Comparison of ENCODE assay signal across 8 cellular contexts in genomic region chr1:68231627-68232303, GRCh38.
A peak's percentile ranks its signal among the peaks of the same experiment; 100 is the strongest.
DNase-seq lines count a peak whose midpoint lies in the region; TF ChIP-seq lines count a peak whose summit lies in the region.

No MANE protein-coding gene starts in this region.

- in situ Hi-C loops in astrocyte of the cerebellum (cut with HindIII; ENCODE audit: low sequenced_read_pairs), result no loop called here

- peak; percentile 3 for TF ChIP-seq CTCF in astrocyte of the cerebellum (IDR thresholded peaks at IDR 0.05; ENCODE audit: low read depth, low read length, missing control alignments)
- no peak for TF ChIP-seq CTCF in retinal pigment epithelial cell (conservative IDR thresholded peaks at IDR 0.05; ENCODE audit: low read depth, low read length)

- DNase-seq in CD1c-positive myeloid dendritic cell (ENCODE audit: extremely low spot score), result peak; percentile 39
- DNase-seq in LoVo (ENCODE audit: low spot score), result peak; percentile 21
- peak; percentile 55 for DNase-seq in astrocyte of the cerebellum (ENCODE audit: low read depth)
- peak; percentile 15 for DNase-seq in iPS DF 19.7 (ENCODE audit: low read depth, low spot score)
- no peak for DNase-seq in retinal pigment epithelial cell (ENCODE audit: low read depth)
- no peak for DNase-seq in middle frontal gyrus (ENCODE audit: extremely low spot score, low spot score)
- DNase-seq in DMS79 (lab: John Stamatoyannopoulos, UW), result no peak
- no peak for DNase-seq in stimulated activated CD4-positive, alpha-beta T cell treated with anti-CD3 and anti-CD28 coated beads, Interleukin-4, amount 100 ng/mL, for 1 hour

- peak overlapping the region; percentile 86 for H3K4me3 ChIP-seq in astrocyte of the cerebellum (ENCODE audit: low read depth, low read length)
- H3K4me3 ChIP-seq in retinal pigment epithelial cell (ENCODE audit: low read length), result peak overlapping the region; percentile 94

Comparison
In these comparisons a context has a peak if more than half of its experiments do, and no peak if none do; other contexts are left out.
1. DNase-seq: peak in CD1c-positive myeloid dendritic cell (single experiment), LoVo (single experiment), astrocyte of the cerebellum (single experiment) and iPS DF 19.7 (single experiment); none in retinal pigment epithelial cell (single experiment), middle frontal gyrus (single experiment), DMS79 (single experiment) and stimulated activated CD4-positive, alpha-beta T cell treated with anti-CD3 and anti-CD28 coated beads, Interleukin-4, amount 100 ng/mL, for 1 hour (single experiment).